ENCODE assay signal across 2 cellular contexts in the genomic region with DNA sequence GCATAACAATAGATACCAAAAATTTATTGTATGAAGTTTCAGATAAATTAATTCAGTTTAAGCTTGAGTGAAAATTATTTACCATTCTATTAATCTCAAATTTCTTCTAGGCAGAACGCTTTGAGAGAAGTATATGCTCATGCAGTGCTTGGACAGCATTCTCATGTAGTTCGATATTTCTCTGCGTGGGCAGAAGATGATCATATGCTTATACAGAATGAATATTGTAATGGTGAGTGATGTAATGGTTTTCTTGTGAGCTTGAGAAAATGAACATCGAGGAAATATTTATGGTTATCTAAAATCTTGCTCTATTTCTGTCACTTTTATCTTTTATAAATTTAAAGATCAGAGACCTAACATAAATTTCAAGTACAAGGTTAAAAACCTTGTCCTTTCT.
TF ChIP-seq lines count a peak whose summit lies in the region.

No MANE protein-coding gene starts in this region.

TF ChIP-seq in SK-N-SH, 30 proteins besides CTCF, POLR2A, EP300 and RAD21 (continued from another document):
- TF ChIP-seq, protein P1, sequence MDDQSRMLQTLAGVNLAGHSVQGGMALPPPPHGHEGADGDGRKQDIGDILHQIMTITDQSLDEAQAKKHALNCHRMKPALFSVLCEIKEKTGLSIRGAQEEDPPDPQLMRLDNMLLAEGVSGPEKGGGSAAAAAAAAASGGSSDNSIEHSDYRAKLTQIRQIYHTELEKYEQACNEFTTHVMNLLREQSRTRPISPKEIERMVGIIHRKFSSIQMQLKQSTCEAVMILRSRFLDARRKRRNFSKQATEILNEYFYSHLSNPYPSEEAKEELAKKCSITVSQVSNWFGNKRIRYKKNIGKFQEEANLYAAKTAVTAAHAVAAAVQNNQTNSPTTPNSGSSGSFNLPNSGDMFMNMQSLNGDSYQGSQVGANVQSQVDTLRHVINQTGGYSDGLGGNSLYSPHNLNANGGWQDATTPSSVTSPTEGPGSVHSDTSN (IDR thresholded peaks at IDR 0.05) = no peak
- TF ChIP-seq RFX5 (IDR thresholded peaks at IDR 0.05; ENCODE audit: low read length) (no peak), TAF1 (IDR thresholded peaks at IDR 0.05; ENCODE audit: borderline replicate concordance, low read depth, low read length) (no peak), JUND (IDR thresholded peaks at IDR 0.05) (no peak), FOSL2 (IDR thresholded peaks at IDR 0.05; ENCODE audit: borderline replicate concordance, low read depth) (no peak), GATA2 (CRISPR knock-in tag; IDR thresholded peaks at IDR 0.05) (no peak), GABPA (IDR thresholded peaks at IDR 0.05; ENCODE audit: low read depth) (no peak), TEAD4 (IDR thresholded peaks at IDR 0.05; ENCODE audit: borderline replicate concordance, insufficient read depth) (no peak), RXRA (IDR thresholded peaks at IDR 0.05; ENCODE audit: borderline replicate concordance, low read depth) (no peak), CHD2 (IDR thresholded peaks at IDR 0.05; ENCODE audit: low read length, partially characterized antibody) (no peak), MEF2A (IDR thresholded peaks at IDR 0.05; ENCODE audit: borderline replicate concordance, low read depth) (no peak), ELF1 (IDR thresholded peaks at IDR 0.05) (no peak)
- TF ChIP-seq, protein P2, sequence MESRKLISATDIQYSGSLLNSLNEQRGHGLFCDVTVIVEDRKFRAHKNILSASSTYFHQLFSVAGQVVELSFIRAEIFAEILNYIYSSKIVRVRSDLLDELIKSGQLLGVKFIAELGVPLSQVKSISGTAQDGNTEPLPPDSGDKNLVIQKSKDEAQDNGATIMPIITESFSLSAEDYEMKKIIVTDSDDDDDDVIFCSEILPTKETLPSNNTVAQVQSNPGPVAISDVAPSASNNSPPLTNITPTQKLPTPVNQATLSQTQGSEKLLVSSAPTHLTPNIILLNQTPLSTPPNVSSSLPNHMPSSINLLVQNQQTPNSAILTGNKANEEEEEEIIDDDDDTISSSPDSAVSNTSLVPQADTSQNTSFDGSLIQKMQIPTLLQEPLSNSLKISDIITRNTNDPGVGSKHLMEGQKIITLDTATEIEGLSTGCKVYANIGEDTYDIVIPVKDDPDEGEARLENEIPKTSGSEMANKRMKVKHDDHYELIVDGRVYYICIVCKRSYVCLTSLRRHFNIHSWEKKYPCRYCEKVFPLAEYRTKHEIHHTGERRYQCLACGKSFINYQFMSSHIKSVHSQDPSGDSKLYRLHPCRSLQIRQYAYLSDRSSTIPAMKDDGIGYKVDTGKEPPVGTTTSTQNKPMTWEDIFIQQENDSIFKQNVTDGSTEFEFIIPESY (IDR thresholded peaks at IDR 0.05; ENCODE audit: borderline replicate concordance, low read depth) = no peak
- TF ChIP-seq, protein P3, sequence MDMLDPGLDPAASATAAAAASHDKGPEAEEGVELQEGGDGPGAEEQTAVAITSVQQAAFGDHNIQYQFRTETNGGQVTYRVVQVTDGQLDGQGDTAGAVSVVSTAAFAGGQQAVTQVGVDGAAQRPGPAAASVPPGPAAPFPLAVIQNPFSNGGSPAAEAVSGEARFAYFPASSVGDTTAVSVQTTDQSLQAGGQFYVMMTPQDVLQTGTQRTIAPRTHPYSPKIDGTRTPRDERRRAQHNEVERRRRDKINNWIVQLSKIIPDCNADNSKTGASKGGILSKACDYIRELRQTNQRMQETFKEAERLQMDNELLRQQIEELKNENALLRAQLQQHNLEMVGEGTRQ (IDR thresholded peaks at IDR 0.05; ENCODE audit: borderline replicate concordance, low read depth, low read length) = no peak
- TF ChIP-seq, protein P4, sequence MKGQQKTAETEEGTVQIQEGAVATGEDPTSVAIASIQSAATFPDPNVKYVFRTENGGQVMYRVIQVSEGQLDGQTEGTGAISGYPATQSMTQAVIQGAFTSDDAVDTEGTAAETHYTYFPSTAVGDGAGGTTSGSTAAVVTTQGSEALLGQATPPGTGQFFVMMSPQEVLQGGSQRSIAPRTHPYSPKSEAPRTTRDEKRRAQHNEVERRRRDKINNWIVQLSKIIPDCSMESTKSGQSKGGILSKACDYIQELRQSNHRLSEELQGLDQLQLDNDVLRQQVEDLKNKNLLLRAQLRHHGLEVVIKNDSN (IDR thresholded peaks at IDR 0.05; ENCODE audit: borderline replicate concordance, low read depth) = no peak

TF ChIP-seq in SK-N-SH treated with all-trans-retinoic acid at 6 μM for 48 hours, 23 proteins besides CTCF, POLR2A, EP300 and RAD21 (continued from another document):
- TF ChIP-seq, protein P5, sequence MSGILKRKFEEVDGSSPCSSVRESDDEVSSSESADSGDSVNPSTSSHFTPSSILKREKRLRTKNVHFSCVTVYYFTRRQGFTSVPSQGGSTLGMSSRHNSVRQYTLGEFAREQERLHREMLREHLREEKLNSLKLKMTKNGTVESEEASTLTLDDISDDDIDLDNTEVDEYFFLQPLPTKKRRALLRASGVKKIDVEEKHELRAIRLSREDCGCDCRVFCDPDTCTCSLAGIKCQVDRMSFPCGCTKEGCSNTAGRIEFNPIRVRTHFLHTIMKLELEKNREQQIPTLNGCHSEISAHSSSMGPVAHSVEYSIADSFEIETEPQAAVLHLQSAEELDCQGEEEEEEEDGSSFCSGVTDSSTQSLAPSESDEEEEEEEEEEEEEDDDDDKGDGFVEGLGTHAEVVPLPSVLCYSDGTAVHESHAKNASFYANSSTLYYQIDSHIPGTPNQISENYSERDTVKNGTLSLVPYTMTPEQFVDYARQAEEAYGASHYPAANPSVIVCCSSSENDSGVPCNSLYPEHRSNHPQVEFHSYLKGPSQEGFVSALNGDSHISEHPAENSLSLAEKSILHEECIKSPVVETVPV (CRISPR knock-in tag; IDR thresholded peaks at IDR 0.05) = no peak
- no peak for TF ChIP-seq ZFP30 (CRISPR knock-in tag; IDR thresholded peaks at IDR 0.05)
- TF ChIP-seq ZNF565 (CRISPR knock-in tag; conservative IDR thresholded peaks at IDR 0.05; ENCODE audit: low read depth) = no peak
- TF ChIP-seq ZNF70 (CRISPR knock-in tag; IDR thresholded peaks at IDR 0.05) = no peak
- no peak for TF ChIP-seq BACH2 (CRISPR knock-in tag; IDR thresholded peaks at IDR 0.05; ENCODE audit: borderline replicate concordance)
- TF ChIP-seq CSDC2 (CRISPR knock-in tag; IDR thresholded peaks at IDR 0.05) = no peak
